9 cellular contexts compared by ENCODE assay signal in genomic region chr12:132066345-132066685, GRCh38.
A peak's percentile ranks its signal among the peaks of the same experiment; 100 is the strongest.
DNase-seq lines count a peak whose midpoint lies in the region; ATAC-seq and TF ChIP-seq lines count a peak whose summit lies in the region.
"Had no signal": no experiment of that assay in that cellular context is flagged by ENCODE, and none has a peak within 500 bp of the region (broad histone marks: within the 10 kb centered on the region; RNA-seq: fewer than 3 reads in every experiment).

No MANE protein-coding gene starts in this region.

- peak; percentile 39 for ATAC-seq in HG03064 (IDR thresholded peaks at IDR 0.05; ENCODE audit: low read depth, unreplicated experiment)
- ATAC-seq in naive B cell (ENCODE audit: low read depth in 2 of 2), result peak; percentile 15 to 31
- ATAC-seq in GM21526 (IDR thresholded peaks at IDR 0.05; ENCODE audit: low FRiP score, unreplicated experiment), result no peak
- no peak for ATAC-seq in HG02938 (IDR thresholded peaks at IDR 0.05; ENCODE audit: unreplicated experiment)

- H3K27me3 Mint-ChIP-seq in naive B cell, result no peaks in the 10 kb centered on the region

- no peaks in the 10 kb centered on the region for H3K9me3 Mint-ChIP-seq in naive B cell

- TF ChIP-seq CTCF in GM10248 (IDR thresholded peaks at IDR 0.05; ENCODE audit: control extremely low read depth, extremely low read depth, low read depth, missing control alignments), result no peak

- peak overlapping the region; percentile 70 to 97 (median 82) for H3K4me3 Mint-ChIP-seq in naive B cell

- peak overlapping the region; percentile 78 to 98 (median 96) for H3K27ac Mint-ChIP-seq in naive B cell

- H3K36me3 Mint-ChIP-seq in naive B cell, result peaks cover 9 to 15% of the 10 kb centered on the region in 2 donors

- peaks cover 57 to 77% (median 75%) of the 10 kb centered on the region in 3 donors for H3K4me1 Mint-ChIP-seq in naive B cell

- CTCF ChIA-PET in GM10248 (lab: Yijun Ruan, JAX), result interaction anchor here (1.5 to 2.3 kb wide), 3 partner anchors 8 to 22 kb away, joined by 3 to 6 read pairs (median 4); no protein-coding TSS in a partner anchor

- DNase-seq in GM10248 (ENCODE audit: extremely low spot score) (peak; percentile 61), naive B cell (peak; percentile 63), SHP77 (lab: John Stamatoyannopoulos, UW) (no peak), DMS79 treated with DMSO at 0.1 percent for 48 hours (lab: John Stamatoyannopoulos, UW) (no peak)
- DNase-seq in activated CD4-positive, alpha-beta T cell treated with anti-CD3 and anti-CD28 coated beads, Interleukin-2, amount 50 U/mL, for 48 hours, result peak; percentile 34 to 55
- DNase-seq: tibial artery had no signal

- POLR2A ChIA-PET in GM10248 (lab: Yijun Ruan, JAX), result no interaction called here

Comparison
In these comparisons a context has a peak if more than half of its experiments do, and no peak if none do; other contexts are left out.
1. DNase-seq: peak in GM10248 (single experiment), activated CD4-positive, alpha-beta T cell treated with anti-CD3 and anti-CD28 coated beads, Interleukin-2, amount 50 U/mL, for 48 hours (2 of 2) and naive B cell (single experiment); none in SHP77 (0 of 2) and DMS79 treated with DMSO at 0.1 percent for 48 hours (single experiment).
2. ATAC-seq: peak in HG03064 (single experiment) and naive B cell (2 of 2); none in GM21526 (single experiment) and HG02938 (single experiment).